Comparison of ENCODE assay signal across 1 cellular context in genomic region chr19:50722248-50723013, GRCh38.
TF ChIP-seq lines count a peak whose summit lies in the region.

No MANE protein-coding gene starts in this region.

TF ChIP-seq in K562, 482 proteins besides CTCF, POLR2A, EP300 and RAD21:
- TF ChIP-seq HDAC1 (IDR thresholded peaks at IDR 0.05) (peak in 1 of 2 experiments; percentile 53; a peak in 1 of 4 replicates), SETDB1 (IDR thresholded peaks at IDR 0.05; ENCODE audit: low read length) (no peak), SMARCE1 (IDR thresholded peaks at IDR 0.05) (no peak), ZFP1 (CRISPR knock-in tag; IDR thresholded peaks at IDR 0.05) (no peak), ETV6 (IDR thresholded peaks at IDR 0.05; ENCODE audit: borderline replicate concordance in 1 of 2, low read depth in 2 of 2, low read length in 1 of 2) (no peak), ETV6 (CRISPR knock-in tag; IDR thresholded peaks at IDR 0.05; ENCODE audit: borderline replicate concordance) (no peak), EP400 (IDR thresholded peaks at IDR 0.05) (no peak), KDM1A (IDR thresholded peaks at IDR 0.05) (peak; percentile 94), CREM (IDR thresholded peaks at IDR 0.05; ENCODE audit: low read depth) (no peak), NFIC (IDR thresholded peaks at IDR 0.05) (peak; percentile 59), RCOR1 (IDR thresholded peaks at IDR 0.05; ENCODE audit: borderline replicate concordance in 1 of 2, low read depth in 2 of 2, low read length in 2 of 2) (peak in 1 of 2 experiments; percentile 52; a peak in 2 of 4 replicates), POU5F1 (IDR thresholded peaks at IDR 0.05; ENCODE audit: borderline replicate concordance, low read depth, low read length, partially characterized antibody) (no peak), FOXP1 (CRISPR knock-in tag; IDR thresholded peaks at IDR 0.05) (no peak), ZNF592 (IDR thresholded peaks at IDR 0.05) (no peak), GATA2 (CRISPR knock-in tag; IDR thresholded peaks at IDR 0.05) (no peak), BCL6 (CRISPR knock-in tag; IDR thresholded peaks at IDR 0.05) (no peak), ZNF274 (IDR thresholded peaks at IDR 0.05; ENCODE audit: borderline replicate concordance, low read depth, low read length) (no peak), MTF1 (CRISPR knock-in tag; IDR thresholded peaks at IDR 0.05; ENCODE audit: borderline replicate concordance) (no peak), ZNF445 (CRISPR knock-in tag; IDR thresholded peaks at IDR 0.05; ENCODE audit: low read depth) (no peak), ZNF511 (CRISPR knock-in tag; IDR thresholded peaks at IDR 0.05) (no peak), E4F1 (CRISPR knock-in tag; IDR thresholded peaks at IDR 0.05; ENCODE audit: borderline replicate concordance) (no peak), BRCA1 (IDR thresholded peaks at IDR 0.05) (no peak), BRCA1 (CRISPR knock-in tag; IDR thresholded peaks at IDR 0.05) (no peak), PHF21A (IDR thresholded peaks at IDR 0.05; ENCODE audit: borderline replicate concordance, low read depth) (0 out of 2 replicates have a peak, but pooled peaks have one; percentile 58), PPARD (CRISPR knock-in tag; IDR thresholded peaks at IDR 0.05) (no peak), ZFP36 (IDR thresholded peaks at IDR 0.05; ENCODE audit: low read depth, low read length, partially characterized antibody) (no peak), FOXJ2 (tag; IDR thresholded peaks at IDR 0.05) (no peak), CEBPB (tag; IDR thresholded peaks at IDR 0.05) (no peak)
